In the genomic region with DNA sequence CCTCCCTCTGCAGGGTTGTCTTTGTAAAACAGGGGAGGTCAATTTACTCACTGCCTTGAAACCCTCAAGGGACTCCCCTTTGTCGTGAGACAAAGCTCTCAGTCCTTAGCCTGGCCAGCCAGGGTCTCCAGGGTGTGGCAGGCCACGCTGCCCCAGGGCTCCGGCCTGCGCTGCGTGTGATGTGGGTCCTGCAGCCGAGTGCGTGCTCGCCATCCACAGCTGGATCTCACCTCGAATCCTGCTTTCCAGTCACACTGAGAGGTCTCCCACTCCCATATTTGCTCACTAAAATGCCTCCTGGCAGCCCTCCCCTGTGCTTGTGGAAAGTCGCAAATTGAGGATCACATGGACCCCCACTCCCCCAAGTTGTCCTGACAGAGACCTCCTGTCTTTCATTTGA, we compare ENCODE assay signal across 23 cellular contexts. TPM values are rescaled to one million over a fixed set of nuclear protein-coding genes. Genes with fewer than 3 reads are reported as not detected.
DNase-seq lines count a peak whose midpoint lies in the region; ATAC-seq and TF ChIP-seq lines count a peak whose summit lies in the region.
"Had no signal": no experiment of that assay in that cellular context is flagged by ENCODE, and none has a peak within 500 bp of the region (broad histone marks: within the 10 kb centered on the region; RNA-seq: fewer than 3 reads in every experiment).

No MANE protein-coding gene starts in this region.

- no peak for ATAC-seq in DND-41 (ENCODE audit: insufficient read depth, low read depth)
- ATAC-seq in GM21528 (IDR thresholded peaks at IDR 0.05; ENCODE audit: low FRiP score, unreplicated experiment) = no peak
- ATAC-seq: activated CD8-positive, alpha-beta T cell treated with anti-CD3 and anti-CD28 coated beads for 36 hours; naive thymus-derived CD4-positive, alpha-beta T cell had no signal

- H3K9me3 Mint-ChIP-seq in endodermal cell = no peaks in the 10 kb centered on the region
- H3K9me3 Mint-ChIP-seq: activated CD8-positive, alpha-beta T cell treated with anti-CD3 and anti-CD28 coated beads for 36 hours; activated T-cell treated with anti-CD3 and anti-CD28 coated beads, Interleukin-2, amount 50 U/mL, for 24 hours; CD4-positive, CD25-positive, alpha-beta regulatory T cell; naive thymus-derived CD4-positive, alpha-beta T cell; stimulated activated naive CD8-positive, alpha-beta T cell treated with anti-CD3 and anti-CD28 coated beads, Interleukin-15, Interleukin-2, amounts not matched to agents 100 ng/mL and 50 ng/mL, for 24 hours had no signal

- H3K4me3 ChIP-seq in DND-41 (ENCODE audit: low read depth in 1 of 2, low read length in 2 of 2) (no peak overlapping the region), H7 (ENCODE audit: insufficient read depth, low read depth, low read length) (no peak overlapping the region), endodermal cell (ENCODE audit: low read length) (no peak overlapping the region)
- H3K4me3 ChIP-seq: ovary, right atrium auricular region, tibial nerve had no signal

- no peak overlapping the region for H2AFZ ChIP-seq in DND-41 (ENCODE audit: low read depth, low read length)

- intact Hi-C loops in posterior vena cava (cut with DNase I) = no loop called here

- H4K20me1 ChIP-seq in DND-41 (ENCODE audit: insufficient read depth, low read length) = peaks cover 7% of the 10 kb centered on the region; the same call in 1 of the 2 replicates

- no peaks in the 10 kb centered on the region for H3K79me2 ChIP-seq in DND-41 (ENCODE audit: insufficient read depth, low read length)

- peaks cover 9% of the 10 kb centered on the region for H3K36me3 Mint-ChIP-seq in endodermal cell (ENCODE audit: low read depth)

- H3K9me3 ChIP-seq in DND-41 (ENCODE audit: insufficient read depth, low read length, severe bottlenecking) (no peaks in the 10 kb centered on the region), endodermal cell (ENCODE audit: control insufficient read depth, low read length) (no peaks in the 10 kb centered on the region)
- H3K9me3 ChIP-seq: ovary, right atrium auricular region, tibial nerve had no signal

- H3K9ac ChIP-seq in DND-41 (ENCODE audit: low read depth, low read length) = no peak overlapping the region
- no peak overlapping the region for H3K9ac ChIP-seq in endodermal cell (ENCODE audit: extremely low read depth, low read length, poor library complexity, severe bottlenecking)

- H3K4me1 ChIP-seq in DND-41 (ENCODE audit: insufficient read depth, low read length) = no peaks in the 10 kb centered on the region
- H3K4me1 ChIP-seq in endodermal cell (ENCODE audit: control insufficient read depth, insufficient read depth, low read length) = peaks cover 5% of the 10 kb centered on the region

- H3K36me3 ChIP-seq in DND-41 (ENCODE audit: insufficient read depth, low read length) = peaks cover 38% of the 10 kb centered on the region
- H3K36me3 ChIP-seq in H7 (replicated peaks; ENCODE audit: control insufficient read depth, insufficient read depth, low read length) = peaks cover 19% of the 10 kb centered on the region
- peaks cover 28% of the 10 kb centered on the region for H3K36me3 ChIP-seq in endodermal cell (ENCODE audit: control insufficient read depth, insufficient read depth, low read length)
- H3K36me3 ChIP-seq: ovary had no signal

- peak; percentile 5 for DNase-seq in DND-41
- DNase-seq in H7 = peak; percentile 32
- DNase-seq in endodermal cell = no peak
- peak; percentile 80 for DNase-seq in posterior vena cava (ENCODE audit: low spot score)
- DNase-seq in HuH-7 (ENCODE audit: low spot score) = no peak
- DNase-seq in DMS153 (lab: John Stamatoyannopoulos, UW) = no peak
- DNase-seq: activated CD4-positive, CD25-positive, alpha-beta regulatory T cell; activated CD8-positive, alpha-beta T cell treated with anti-CD3 and anti-CD28 coated beads for 36 hours; activated naive CD4-positive, alpha-beta T cell treated with Interleukin-2 at 50 U/mL for 16 hours; activated T-cell treated with anti-CD3 and anti-CD28 coated beads, Interleukin-2, amount 50 U/mL, for 24 hours; CD4-positive, CD25-positive, alpha-beta regulatory T cell; KG1; naive thymus-derived CD4-positive, alpha-beta T cell; NCI-H1436; NCI-H510A treated with DMSO at 0.1 percent for 48 hours; NK-92 treated with Interleukin-12 subunit alpha and Interleukin-12 subunit beta, amount 100 ng/mL, for 24 hours; SHP77 had no signal

- TF ChIP-seq CTCF in DND-41 (IDR thresholded peaks at IDR 0.05; ENCODE audit: borderline replicate concordance, extremely low read depth, low read length, poor library complexity, severe bottlenecking) (no peak), endodermal cell (conservative IDR thresholded peaks at IDR 0.05) (no peak)

- no peak overlapping the region for H3K4me2 ChIP-seq in DND-41 (ENCODE audit: insufficient read depth, low read length)

- no peaks in the 10 kb centered on the region for H3K27me3 Mint-ChIP-seq in endodermal cell (ENCODE audit: insufficient read depth)
- H3K27me3 Mint-ChIP-seq: activated CD8-positive, alpha-beta T cell treated with anti-CD3 and anti-CD28 coated beads for 36 hours; activated T-cell treated with anti-CD3 and anti-CD28 coated beads, Interleukin-2, amount 50 U/mL, for 24 hours; CD4-positive, CD25-positive, alpha-beta regulatory T cell; naive thymus-derived CD4-positive, alpha-beta T cell; stimulated activated naive CD8-positive, alpha-beta T cell treated with anti-CD3 and anti-CD28 coated beads, Interleukin-15, Interleukin-2, amounts not matched to agents 100 ng/mL and 50 ng/mL, for 24 hours had no signal

- no peak overlapping the region for H3K4me3 Mint-ChIP-seq in endodermal cell
- H3K4me3 Mint-ChIP-seq: activated CD8-positive, alpha-beta T cell treated with anti-CD3 and anti-CD28 coated beads for 36 hours; activated T-cell treated with anti-CD3 and anti-CD28 coated beads, Interleukin-2, amount 50 U/mL, for 24 hours; CD4-positive, CD25-positive, alpha-beta regulatory T cell; naive thymus-derived CD4-positive, alpha-beta T cell; stimulated activated naive CD8-positive, alpha-beta T cell treated with anti-CD3 and anti-CD28 coated beads, Interleukin-15, Interleukin-2, amounts not matched to agents 100 ng/mL and 50 ng/mL, for 24 hours had no signal

- 90 to 94% methylated on average over 10 of the region's 10 CpGs for WGBS in endodermal cell (ENCODE audit: insufficient coverage in 1 of 2, insufficient read length in 1 of 2), 2 experiments

- peak overlapping the region; percentile 86 for H3K27ac Mint-ChIP-seq in endodermal cell
- H3K27ac Mint-ChIP-seq: activated CD8-positive, alpha-beta T cell treated with anti-CD3 and anti-CD28 coated beads for 36 hours; naive thymus-derived CD4-positive, alpha-beta T cell; stimulated activated naive CD8-positive, alpha-beta T cell treated with anti-CD3 and anti-CD28 coated beads, Interleukin-15, Interleukin-2, amounts not matched to agents 100 ng/mL and 50 ng/mL, for 24 hours had no signal

- peaks cover 8% of the 10 kb centered on the region for H3K4me1 Mint-ChIP-seq in endodermal cell

- H3K27me3 ChIP-seq in DND-41 (ENCODE audit: insufficient read depth, low read length, poor library complexity) = no peaks in the 10 kb centered on the region
- no peaks in the 10 kb centered on the region for H3K27me3 ChIP-seq in H7 (ENCODE audit: control insufficient read depth, insufficient read depth, low read length)
- no peaks in the 10 kb centered on the region for H3K27me3 ChIP-seq in endodermal cell (ENCODE audit: control insufficient read depth, insufficient read depth, low read length, poor library complexity, severe bottlenecking)
- H3K27me3 ChIP-seq: ovary, right atrium auricular region, tibial nerve had no signal

- H3K27ac ChIP-seq in DND-41 (ENCODE audit: low read length) (no peak overlapping the region), endodermal cell (ENCODE audit: low read depth, low read length) (peak overlapping the region; percentile 59)
- H3K27ac ChIP-seq: epithelial cell of prostate, ovary, right atrium auricular region had no signal

RNA-seq across cellular contexts. Expression of a gene that starts 10.0 kb away (rescaled TPM):
- 0.07 and 0.35 TPM in 2 replicates for total RNA-seq in H7 (2014; rRNA removed; shearing (Covaris generic))
- under 1 TPM in 1 of 2 donors, not detected in 1; 0.20 TPM for total RNA-seq in endodermal cell
- polyA plus RNA-seq in endodermal cell (2013, experiment 1 of 2) = 9.4 TPM
- 8.3 TPM for polyA plus RNA-seq in endodermal cell (2013, experiment 2 of 2)
- under 1 TPM in 1 of 2 donors, not detected in 1; 0.28 TPM for total RNA-seq in posterior vena cava
- total RNA-seq: activated CD8-positive, alpha-beta T cell treated with anti-CD3 and anti-CD28 coated beads for 36 hours; right atrium auricular region had no signal
- polyA plus RNA-seq: naive thymus-derived CD4-positive, alpha-beta T cell had no signal

RNA-seq across cellular contexts. Expression of a gene that starts 49.5 kb away (rescaled TPM):
- 11.8 and 14.9 TPM in 2 replicates for total RNA-seq in H7 (2014; rRNA removed; shearing (Covaris generic))
- total RNA-seq in endodermal cell = 10 to 100 TPM; 28.3 to 28.6 TPM
- polyA plus RNA-seq in endodermal cell (2013, experiment 1 of 2) = 25.7 TPM
- 23.8 TPM for polyA plus RNA-seq in endodermal cell (2013, experiment 2 of 2)
- total RNA-seq in posterior vena cava = 10 to 100 TPM; 26.0 to 28.8 TPM

Comparison
In these comparisons a context has a peak if more than half of its experiments do, and no peak if none do; other contexts are left out.
1. DNase-seq: peak in DND-41 (single experiment), H7 (single experiment) and posterior vena cava (single experiment); none in endodermal cell (single experiment), HuH-7 (single experiment) and DMS153 (single experiment).